Comparison of ENCODE assay signal across 1 cellular context in genomic region chr2:146634256-146635068, GRCh38.
TF ChIP-seq lines count a peak whose summit lies in the region.

No MANE protein-coding gene starts in this region.

TF ChIP-seq in GM23338, 12 proteins besides CTCF, POLR2A, EP300 and RAD21 (continued from another document):
- TF ChIP-seq CREB1 (CRISPR knock-in tag; IDR thresholded peaks at IDR 0.05; ENCODE audit: low read depth) = no peak
- TF ChIP-seq ZNF331 (CRISPR knock-in tag; IDR thresholded peaks at IDR 0.05; ENCODE audit: low read depth) = no peak
- TF ChIP-seq NANOG (IDR thresholded peaks at IDR 0.05; ENCODE audit: borderline replicate concordance) = no peak
- TF ChIP-seq, protein P1, sequence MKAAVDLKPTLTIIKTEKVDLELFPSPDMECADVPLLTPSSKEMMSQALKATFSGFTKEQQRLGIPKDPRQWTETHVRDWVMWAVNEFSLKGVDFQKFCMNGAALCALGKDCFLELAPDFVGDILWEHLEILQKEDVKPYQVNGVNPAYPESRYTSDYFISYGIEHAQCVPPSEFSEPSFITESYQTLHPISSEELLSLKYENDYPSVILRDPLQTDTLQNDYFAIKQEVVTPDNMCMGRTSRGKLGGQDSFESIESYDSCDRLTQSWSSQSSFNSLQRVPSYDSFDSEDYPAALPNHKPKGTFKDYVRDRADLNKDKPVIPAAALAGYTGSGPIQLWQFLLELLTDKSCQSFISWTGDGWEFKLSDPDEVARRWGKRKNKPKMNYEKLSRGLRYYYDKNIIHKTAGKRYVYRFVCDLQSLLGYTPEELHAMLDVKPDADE (IDR thresholded peaks at IDR 0.05) = no peak
